In the genomic region with DNA sequence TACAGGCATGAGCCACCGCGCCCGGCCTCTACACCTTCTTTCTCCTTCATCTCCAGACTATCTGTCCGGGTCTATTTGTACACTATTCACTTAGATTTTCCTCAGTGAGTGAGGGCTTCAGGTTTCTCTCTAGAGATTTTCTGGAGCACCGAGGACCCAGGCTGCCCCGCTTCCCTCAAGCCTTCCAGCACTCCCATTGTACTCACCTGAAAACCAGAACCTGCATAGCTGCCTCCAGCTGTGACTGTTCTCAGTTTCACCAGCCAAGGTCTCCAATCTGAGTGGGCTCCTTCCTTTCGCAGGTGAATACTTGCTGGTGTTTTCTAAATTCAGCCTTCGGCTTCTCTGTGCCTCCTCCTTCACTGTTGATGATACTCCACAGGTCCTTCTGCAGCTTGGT, we compare ENCODE assay signal across 44 cellular contexts. TPM values are rescaled to one million over a fixed set of nuclear protein-coding genes. Genes with fewer than 3 reads are reported as not detected.
"Had no signal": no experiment of that assay in that cellular context is flagged by ENCODE, and none has a peak within 500 bp of the region (broad histone marks: within the 10 kb centered on the region; RNA-seq: fewer than 3 reads in every experiment).

No MANE protein-coding gene starts in this region.

- FAIRE-seq: astrocyte, bronchial epithelial cell had no signal

- H3K9me3 Mint-ChIP-seq: activated naive CD4-positive, alpha-beta T cell treated with anti-CD3 and anti-CD28 coated beads for 36 hours; activated naive CD4-positive, alpha-beta T cell treated with anti-CD3 and anti-CD28 coated beads, Interleukin-2, amount 10 ng/mL, durations not matched to agents 7 days and 5 days; activated naive CD4-positive, alpha-beta T cell treated with anti-CD3 and anti-CD28 coated beads, Interleukin-2, amount 50 U/mL, for 24 hours; activated naive CD4-positive, alpha-beta T cell treated with anti-CD3 and anti-CD28 coated beads, Interleukin-2, amount 50 U/mL, for 72 hours; activated naive CD8-positive, alpha-beta T cell treated with anti-CD3 and anti-CD28 coated beads for 36 hours; activated naive CD8-positive, alpha-beta T cell treated with anti-CD3 and anti-CD28 coated beads, Interleukin-2, amount 10 ng/mL, durations not matched to agents 7 days and 5 days; activated naive CD8-positive, alpha-beta T cell treated with anti-CD3 and anti-CD28 coated beads, Interleukin-2, amount 50 U/mL, for 24 hours; activated T-cell treated with anti-CD3 and anti-CD28 coated beads, Interleukin-2, amount 50 U/mL, for 24 hours; activated T-cell treated with anti-CD3 and anti-CD28 coated beads, Interleukin-2, amount 50 U/mL, for 4 hours; activated T-cell treated with anti-CD3 and anti-CD28 coated beads, Interleukin-2, amount 50 U/mL, for 72 hours; activated T-helper 1 cell treated with anti-CD3 and anti-CD28 coated beads, Interleukin-12 subunit alpha, Interleukin-12 subunit beta, Interleukin-2, Interleukin-4 antibody, amounts not matched to agents 30 ng/mL and 10 ng/mL and 1 ng/mL, durations not matched to agents 14 hours and 24 hours and 36 hours; activated T-helper 17 cell treated with anti-CD3 and anti-CD28 coated beads, Interleukin-2, amount 50 U/mL, for 72 hours; activated T-helper 2 cell treated with anti-CD3 and anti-CD28 coated beads, Interferon-gamma antibody, Interleukin-2, Interleukin-4, amounts not matched to agents 10 μg/mL and 5 μg/mL and 100 μg/mL, durations not matched to agents 14 hours and 24 hours and 36 hours; brain; central memory CD8-positive, alpha-beta T cell had no signal

- H3K4me1 ChIP-seq: adrenal gland, ascending aorta, body of pancreas, breast epithelium had no signal

- H3K36me3 Mint-ChIP-seq: activated naive CD4-positive, alpha-beta T cell treated with anti-CD3 and anti-CD28 coated beads, Interleukin-2, amount 10 ng/mL, durations not matched to agents 7 days and 5 days; activated naive CD4-positive, alpha-beta T cell treated with anti-CD3 and anti-CD28 coated beads, Interleukin-2, amount 50 U/mL, for 24 hours; activated naive CD4-positive, alpha-beta T cell treated with anti-CD3 and anti-CD28 coated beads, Interleukin-2, amount 50 U/mL, for 72 hours; activated naive CD8-positive, alpha-beta T cell; activated naive CD8-positive, alpha-beta T cell treated with anti-CD3 and anti-CD28 coated beads for 36 hours; activated naive CD8-positive, alpha-beta T cell treated with anti-CD3 and anti-CD28 coated beads, Interleukin-2, amount 10 ng/mL, durations not matched to agents 7 days and 5 days; brain had no signal

- H3K4me1 Mint-ChIP-seq: activated naive CD4-positive, alpha-beta T cell treated with anti-CD3 and anti-CD28 coated beads, Interleukin-2, amount 10 ng/mL, durations not matched to agents 7 days and 5 days; activated naive CD4-positive, alpha-beta T cell treated with anti-CD3 and anti-CD28 coated beads, Interleukin-2, amount 50 U/mL, for 24 hours; activated naive CD8-positive, alpha-beta T cell treated with anti-CD3 and anti-CD28 coated beads for 36 hours; activated naive CD8-positive, alpha-beta T cell treated with anti-CD3 and anti-CD28 coated beads, Interleukin-2, amount 10 ng/mL, durations not matched to agents 7 days and 5 days; activated naive CD8-positive, alpha-beta T cell treated with anti-CD3 and anti-CD28 coated beads, Interleukin-2, amount 50 U/mL, for 24 hours; activated T-helper 17 cell treated with anti-CD3 and anti-CD28 coated beads, Interleukin-2, amount 50 U/mL, for 72 hours; brain; central memory CD8-positive, alpha-beta T cell had no signal

- H3K27me3 ChIP-seq: adrenal gland, ascending aorta, body of pancreas, brain microvascular endothelial cell, breast epithelium, cardiac muscle cell had no signal

- H3K27ac ChIP-seq: adrenal gland, ascending aorta, body of pancreas, brain microvascular endothelial cell, breast epithelium, cardiac muscle cell had no signal

- H3K27me3 Mint-ChIP-seq: activated naive CD4-positive, alpha-beta T cell treated with anti-CD3 and anti-CD28 coated beads, Interleukin-2, amount 50 U/mL, for 24 hours; activated naive CD8-positive, alpha-beta T cell; activated naive CD8-positive, alpha-beta T cell treated with anti-CD3 and anti-CD28 coated beads for 36 hours; activated naive CD8-positive, alpha-beta T cell treated with anti-CD3 and anti-CD28 coated beads, Interleukin-2, amount 50 U/mL, for 24 hours; activated T-cell treated with anti-CD3 and anti-CD28 coated beads, Interleukin-2, amount 50 U/mL, for 24 hours had no signal

- H3K4me3 ChIP-seq: adrenal gland, ascending aorta, body of pancreas, breast epithelium, cardiac muscle cell had no signal

- H3K4me3 Mint-ChIP-seq: activated naive CD4-positive, alpha-beta T cell treated with anti-CD3 and anti-CD28 coated beads for 36 hours; activated naive CD4-positive, alpha-beta T cell treated with anti-CD3 and anti-CD28 coated beads, Interleukin-2, amount 10 ng/mL, durations not matched to agents 7 days and 5 days; activated naive CD4-positive, alpha-beta T cell treated with anti-CD3 and anti-CD28 coated beads, Interleukin-2, amount 50 U/mL, for 24 hours; activated naive CD8-positive, alpha-beta T cell; activated naive CD8-positive, alpha-beta T cell treated with anti-CD3 and anti-CD28 coated beads for 36 hours; activated naive CD8-positive, alpha-beta T cell treated with anti-CD3 and anti-CD28 coated beads, Interleukin-2, amount 10 ng/mL, durations not matched to agents 7 days and 5 days; activated naive CD8-positive, alpha-beta T cell treated with anti-CD3 and anti-CD28 coated beads, Interleukin-2, amount 50 U/mL, for 24 hours; activated T-cell treated with anti-CD3 and anti-CD28 coated beads, Interleukin-2, amount 50 U/mL, for 24 hours; activated T-cell treated with anti-CD3 and anti-CD28 coated beads, Interleukin-2, amount 50 U/mL, for 4 hours; activated T-cell treated with anti-CD3 and anti-CD28 coated beads, Interleukin-2, amount 50 U/mL, for 72 hours; activated T-helper 1 cell treated with anti-CD3 and anti-CD28 coated beads, Interleukin-12 subunit alpha, Interleukin-12 subunit beta, Interleukin-2, Interleukin-4 antibody, amounts not matched to agents 30 ng/mL and 10 ng/mL and 1 ng/mL, durations not matched to agents 14 hours and 24 hours and 36 hours; activated T-helper 17 cell treated with anti-CD3 and anti-CD28 coated beads, Interleukin-2, amount 50 U/mL, for 72 hours; brain; central memory CD8-positive, alpha-beta T cell had no signal

- DNase-seq: activated effector memory CD4-positive, alpha-beta T cell treated with anti-CD3 and anti-CD28 coated beads, Interleukin-2, amount 50 U/mL, for 16 hours; activated effector memory CD4-positive, alpha-beta T cell treated with Interleukin-2 at 50 U/mL for 16 hours; activated gamma-delta T cell; activated gamma-delta T cell treated with Interleukin-2 at 50 U/mL for 16 hours; activated naive CD4-positive, alpha-beta T cell; activated naive CD4-positive, alpha-beta T cell treated with anti-CD3 and anti-CD28 coated beads for 36 hours; activated naive CD4-positive, alpha-beta T cell treated with anti-CD3 and anti-CD28 coated beads, Interleukin-2, amount 10 ng/mL, durations not matched to agents 7 days and 5 days; activated naive CD4-positive, alpha-beta T cell treated with anti-CD3 and anti-CD28 coated beads, Interleukin-2, amount 50 U/mL, for 16 hours; activated naive CD4-positive, alpha-beta T cell treated with Interleukin-2 at 50 U/mL for 16 hours; activated naive CD8-positive, alpha-beta T cell treated with anti-CD3 and anti-CD28 coated beads for 36 hours; activated naive CD8-positive, alpha-beta T cell treated with anti-CD3 and anti-CD28 coated beads, Interleukin-2, amount 10 ng/mL, durations not matched to agents 7 days and 5 days; activated naive CD8-positive, alpha-beta T cell treated with anti-CD3 and anti-CD28 coated beads, Interleukin-2, amount 50 U/mL, for 24 hours; activated T-cell treated with anti-CD3 and anti-CD28 coated beads, Interleukin-2, amount 50 U/mL, for 1 hour; activated T-cell treated with anti-CD3 and anti-CD28 coated beads, Interleukin-2, amount 50 U/mL, for 24 hours; activated T-cell treated with anti-CD3 and anti-CD28 coated beads, Interleukin-2, amount 50 U/mL, for 4 hours; activated T-cell treated with anti-CD3 and anti-CD28 coated beads, Interleukin-2, amount 50 U/mL, for 48 hours; activated T-cell treated with anti-CD3 and anti-CD28 coated beads, Interleukin-2, amount 50 U/mL, for 72 hours; adrenal gland; amniotic stem cell; amygdala; anterior cingulate cortex; aorta; body of pancreas; brain microvascular endothelial cell; caudate nucleus; central memory CD4-positive, alpha-beta T cell; cerebellar nuclear complex had no signal

- ATAC-seq: activated naive CD4-positive, alpha-beta T cell treated with anti-CD3 and anti-CD28 coated beads, Interleukin-2, amount 50 U/mL, for 72 hours; activated naive CD8-positive, alpha-beta T cell treated with anti-CD3 and anti-CD28 coated beads, Interleukin-2, amount 50 U/mL, for 24 hours; activated T-cell treated with anti-CD3 and anti-CD28 coated beads, Interleukin-2, amount 50 U/mL, for 4 hours; activated T-cell treated with anti-CD3 and anti-CD28 coated beads, Interleukin-2, amount 50 U/mL, for 72 hours; activated T-helper 17 cell treated with anti-CD3 and anti-CD28 coated beads, Interleukin-2, amount 50 U/mL, for 72 hours; body of pancreas had no signal

- H3K27ac Mint-ChIP-seq: activated naive CD4-positive, alpha-beta T cell treated with anti-CD3 and anti-CD28 coated beads for 36 hours; activated naive CD4-positive, alpha-beta T cell treated with anti-CD3 and anti-CD28 coated beads, Interleukin-2, amount 10 ng/mL, durations not matched to agents 7 days and 5 days; activated naive CD4-positive, alpha-beta T cell treated with anti-CD3 and anti-CD28 coated beads, Interleukin-2, amount 50 U/mL, for 24 hours; activated naive CD4-positive, alpha-beta T cell treated with anti-CD3 and anti-CD28 coated beads, Interleukin-2, amount 50 U/mL, for 72 hours; activated naive CD8-positive, alpha-beta T cell; activated naive CD8-positive, alpha-beta T cell treated with anti-CD3 and anti-CD28 coated beads for 36 hours; activated naive CD8-positive, alpha-beta T cell treated with anti-CD3 and anti-CD28 coated beads, Interleukin-2, amount 10 ng/mL, durations not matched to agents 7 days and 5 days; activated naive CD8-positive, alpha-beta T cell treated with anti-CD3 and anti-CD28 coated beads, Interleukin-2, amount 50 U/mL, for 24 hours; activated T-cell treated with anti-CD3 and anti-CD28 coated beads, Interleukin-2, amount 50 U/mL, for 24 hours; activated T-cell treated with anti-CD3 and anti-CD28 coated beads, Interleukin-2, amount 50 U/mL, for 72 hours; activated T-helper 1 cell treated with anti-CD3 and anti-CD28 coated beads, Interleukin-12 subunit alpha, Interleukin-12 subunit beta, Interleukin-2, Interleukin-4 antibody, amounts not matched to agents 30 ng/mL and 10 ng/mL and 1 ng/mL, durations not matched to agents 14 hours and 24 hours and 36 hours; activated T-helper 17 cell treated with anti-CD3 and anti-CD28 coated beads, Interleukin-2, amount 50 U/mL, for 72 hours; activated T-helper 2 cell treated with anti-CD3 and anti-CD28 coated beads, Interferon-gamma antibody, Interleukin-2, Interleukin-4, amounts not matched to agents 10 μg/mL and 5 μg/mL and 100 μg/mL, durations not matched to agents 14 hours and 24 hours and 36 hours; brain had no signal

- H3K36me3 ChIP-seq: adrenal gland, ascending aorta, brain microvascular endothelial cell, breast epithelium, cardiac muscle cell had no signal

- H3K9me3 ChIP-seq: adrenal gland, ascending aorta, body of pancreas, breast epithelium had no signal

RNA-seq across cellular contexts. Expression of a gene that starts 58.9 kb away (rescaled TPM):
- total RNA-seq: activated naive CD4-positive, alpha-beta T cell treated with anti-CD3 and anti-CD28 coated beads for 36 hours; activated naive CD4-positive, alpha-beta T cell treated with anti-CD3 and anti-CD28 coated beads, Interleukin-2, amount 50 U/mL, for 72 hours; activated naive CD8-positive, alpha-beta T cell treated with anti-CD3 and anti-CD28 coated beads for 36 hours; activated naive CD8-positive, alpha-beta T cell treated with anti-CD3 and anti-CD28 coated beads, Interleukin-2, amount 10 ng/mL, durations not matched to agents 7 days and 5 days; activated T-cell treated with anti-CD3 and anti-CD28 coated beads, Interleukin-2, amount 50 U/mL, for 4 hours; activated T-cell treated with anti-CD3 and anti-CD28 coated beads, Interleukin-2, amount 50 U/mL, for 72 hours; activated T-helper 1 cell treated with anti-CD3 and anti-CD28 coated beads, Interleukin-12 subunit alpha, Interleukin-12 subunit beta, Interleukin-2, Interleukin-4 antibody, amounts not matched to agents 30 ng/mL and 10 ng/mL and 1 ng/mL, durations not matched to agents 14 hours and 24 hours and 36 hours; activated T-helper 17 cell treated with anti-CD3 and anti-CD28 coated beads, Interleukin-2, amount 50 U/mL, for 72 hours; activated T-helper 2 cell treated with anti-CD3 and anti-CD28 coated beads, Interferon-gamma antibody, Interleukin-2, Interleukin-4, amounts not matched to agents 10 μg/mL and 5 μg/mL and 100 μg/mL, durations not matched to agents 14 hours and 24 hours and 36 hours; adrenal gland; aorta; ascending aorta; astrocyte; body of pancreas; breast epithelium; bronchial epithelial cell; cardiac muscle cell; cardiac septum; cerebellum; chondrocyte had no signal
- polyA plus RNA-seq: adipose tissue, adrenal gland, aorta, cardiac muscle cell had no signal
